37 cellular contexts compared by ENCODE assay signal in the genomic region with DNA sequence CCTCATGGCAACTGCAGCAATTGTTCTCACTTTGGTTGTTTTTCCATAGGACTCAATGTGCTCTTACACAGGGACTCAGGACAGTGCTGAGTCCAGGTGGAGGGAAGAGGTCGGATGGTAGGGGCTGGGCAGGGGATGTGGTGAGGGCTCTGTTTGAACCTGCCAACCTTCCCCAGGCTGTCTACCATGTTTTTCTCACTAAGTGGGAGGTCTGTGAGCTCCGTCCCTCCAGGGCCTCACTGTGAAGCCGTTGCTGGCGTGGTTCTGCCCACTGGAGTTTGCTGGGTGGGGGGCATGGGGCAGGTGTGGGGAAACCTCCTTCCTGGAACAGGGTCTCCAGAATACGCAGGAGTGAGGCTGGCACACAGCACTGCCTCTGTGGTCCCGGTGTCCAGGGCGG. TPM values are rescaled to one million over a fixed set of nuclear protein-coding genes. Genes with fewer than 3 reads are reported as not detected.
"Had no signal": no experiment of that assay in that cellular context is flagged by ENCODE, and none has a peak within 500 bp of the region (broad histone marks: within the 10 kb centered on the region; RNA-seq: fewer than 3 reads in every experiment).

No MANE protein-coding gene starts in this region.

- H3K27me3 ChIP-seq: adrenal gland, body of pancreas, brain microvascular endothelial cell, breast epithelium had no signal

- DNase-seq: activated B cell treated with CpG ODN at 0.5 μM for 24 hours; activated CD4-positive, alpha-beta memory T cell treated with anti-CD3 and anti-CD28 coated beads for 36 hours; activated CD4-positive, alpha-beta T cell treated with anti-CD3 and anti-CD28 coated beads for 4 hours; activated CD4-positive, alpha-beta T cell treated with anti-CD3 and anti-CD28 coated beads, Interleukin-2, amount 10 ng/mL, durations not matched to agents 24 days and 14 days; activated CD4-positive, alpha-beta T cell treated with anti-CD3 and anti-CD28 coated beads, Interleukin-2, amount 50 U/mL, for 1 hour; activated CD4-positive, alpha-beta T cell treated with anti-CD3 and anti-CD28 coated beads, Interleukin-2, amount 50 U/mL, for 4 hours; activated CD4-positive, CD25-positive, alpha-beta regulatory T cell treated with anti-CD3 and anti-CD28 coated beads, Interleukin-2, amount 50 U/mL, for 72 hours; activated CD8-positive, alpha-beta memory T cell treated with anti-CD3 and anti-CD28 coated beads, Interleukin-2, amount 50 U/mL, for 4 hours; activated CD8-positive, alpha-beta T cell treated with anti-CD3 and anti-CD28 coated beads for 36 hours; activated effector memory CD4-positive, alpha-beta T cell treated with anti-CD3 and anti-CD28 coated beads, Interleukin-2, amount 50 U/mL, for 16 hours; activated gamma-delta T cell treated with Interleukin-2 at 50 U/mL for 16 hours; activated naive CD4-positive, alpha-beta T cell; activated naive CD4-positive, alpha-beta T cell treated with anti-CD3 and anti-CD28 coated beads for 36 hours; activated naive CD4-positive, alpha-beta T cell treated with anti-CD3 and anti-CD28 coated beads, Interleukin-2, amount 50 U/mL, for 16 hours; activated naive CD8-positive, alpha-beta T cell treated with anti-CD3 and anti-CD28 coated beads for 36 hours; activated T-cell treated with anti-CD3 and anti-CD28 coated beads for 4 hours; activated T-cell treated with anti-CD3 and anti-CD28 coated beads, Interleukin-2, amount 50 U/mL, for 1 hour; activated T-cell treated with anti-CD3 and anti-CD28 coated beads, Interleukin-2, amount 50 U/mL, for 4 hours; activated T-cell treated with anti-CD3 and anti-CD28 coated beads, Interleukin-2, amount 50 U/mL, for 72 hours; adrenal gland; amniotic stem cell; aorta; body of pancreas; brain microvascular endothelial cell; caudate nucleus; T-helper 1 cell; T-helper 2 cell; T-helper 9 cell had no signal

- H3K4me3 Mint-ChIP-seq: activated B cell treated with CpG ODN at 0.5 μM for 24 hours; activated CD4-positive, alpha-beta memory T cell treated with anti-CD3 and anti-CD28 coated beads for 36 hours; activated CD4-positive, alpha-beta T cell treated with anti-CD3 and anti-CD28 coated beads, Interleukin-2, amount 10 ng/mL, durations not matched to agents 24 days and 14 days; activated CD8-positive, alpha-beta T cell treated with anti-CD3 and anti-CD28 coated beads for 36 hours; activated naive CD4-positive, alpha-beta T cell treated with anti-CD3 and anti-CD28 coated beads for 36 hours; activated naive CD8-positive, alpha-beta T cell treated with anti-CD3 and anti-CD28 coated beads for 36 hours; activated T-cell treated with anti-CD3 and anti-CD28 coated beads, Interleukin-2, amount 50 U/mL, for 4 hours; activated T-cell treated with anti-CD3 and anti-CD28 coated beads, Interleukin-2, amount 50 U/mL, for 72 hours; activated T-helper 1 cell treated with anti-CD3 and anti-CD28 coated beads, Interleukin-12 subunit alpha, Interleukin-12 subunit beta, Interleukin-2, Interleukin-4 antibody, amounts not matched to agents 30 ng/mL and 10 ng/mL and 1 ng/mL, durations not matched to agents 14 hours and 24 hours and 36 hours; activated T-helper 17 cell treated with anti-CD3 and anti-CD28 coated beads, Interleukin-2, amount 50 U/mL, for 72 hours; central memory CD8-positive, alpha-beta T cell; T-helper 1 cell treated with Interleukin-12 subunit alpha and Interleukin-12 subunit beta and Interleukin-4 antibody, amounts not matched to agents 30 μg/mL and 1 μg/mL, for 36 hours; T-helper 2 cell treated with Interferon-gamma antibody and Interleukin-4, amounts not matched to agents 5 μg/mL and 100 μg/mL, for 36 hours had no signal

- H3K9me3 ChIP-seq: adrenal gland, body of pancreas, breast epithelium had no signal

- H3K4me1 Mint-ChIP-seq: activated B cell treated with CpG ODN at 0.5 μM for 24 hours; activated CD4-positive, alpha-beta T cell treated with anti-CD3 and anti-CD28 coated beads, Interleukin-2, amount 10 ng/mL, durations not matched to agents 24 days and 14 days; activated naive CD8-positive, alpha-beta T cell treated with anti-CD3 and anti-CD28 coated beads for 36 hours; activated T-helper 17 cell treated with anti-CD3 and anti-CD28 coated beads, Interleukin-2, amount 50 U/mL, for 72 hours; central memory CD8-positive, alpha-beta T cell had no signal

- H3K27ac ChIP-seq: adrenal gland, body of pancreas, brain microvascular endothelial cell, breast epithelium, VCaP had no signal

- H3K27me3 Mint-ChIP-seq: activated CD4-positive, alpha-beta T cell treated with anti-CD3 and anti-CD28 coated beads, Interleukin-2, amount 10 ng/mL, durations not matched to agents 24 days and 14 days had no signal

- H3K9me3 Mint-ChIP-seq: activated B cell treated with CpG ODN at 0.5 μM for 24 hours; activated CD4-positive, alpha-beta memory T cell treated with anti-CD3 and anti-CD28 coated beads for 36 hours; activated CD4-positive, alpha-beta T cell treated with anti-CD3 and anti-CD28 coated beads, Interleukin-2, amount 10 ng/mL, durations not matched to agents 24 days and 14 days; activated CD8-positive, alpha-beta T cell treated with anti-CD3 and anti-CD28 coated beads for 36 hours; activated naive CD4-positive, alpha-beta T cell treated with anti-CD3 and anti-CD28 coated beads for 36 hours; activated naive CD4-positive, alpha-beta T cell treated with anti-CD3 and anti-CD28 coated beads, Interleukin-2, amount 50 U/mL, for 72 hours; activated naive CD8-positive, alpha-beta T cell treated with anti-CD3 and anti-CD28 coated beads for 36 hours; activated T-cell treated with anti-CD3 and anti-CD28 coated beads, Interleukin-2, amount 50 U/mL, for 4 hours; activated T-cell treated with anti-CD3 and anti-CD28 coated beads, Interleukin-2, amount 50 U/mL, for 72 hours; activated T-helper 1 cell treated with anti-CD3 and anti-CD28 coated beads, Interleukin-12 subunit alpha, Interleukin-12 subunit beta, Interleukin-2, Interleukin-4 antibody, amounts not matched to agents 30 ng/mL and 10 ng/mL and 1 ng/mL, durations not matched to agents 14 hours and 24 hours and 36 hours; activated T-helper 17 cell treated with anti-CD3 and anti-CD28 coated beads, Interleukin-2, amount 50 U/mL, for 72 hours; central memory CD8-positive, alpha-beta T cell; T-helper 1 cell treated with Interleukin-12 subunit alpha and Interleukin-12 subunit beta and Interleukin-4 antibody, amounts not matched to agents 30 μg/mL and 1 μg/mL, for 36 hours; T-helper 2 cell treated with Interferon-gamma antibody and Interleukin-4, amounts not matched to agents 5 μg/mL and 100 μg/mL, for 36 hours had no signal

- H3K4me1 ChIP-seq: adrenal gland, body of pancreas, breast epithelium had no signal

- ATAC-seq: activated CD8-positive, alpha-beta T cell treated with anti-CD3 and anti-CD28 coated beads for 36 hours; activated naive CD4-positive, alpha-beta T cell treated with anti-CD3 and anti-CD28 coated beads, Interleukin-2, amount 50 U/mL, for 72 hours; activated T-cell treated with anti-CD3 and anti-CD28 coated beads, Interleukin-2, amount 50 U/mL, for 4 hours; activated T-cell treated with anti-CD3 and anti-CD28 coated beads, Interleukin-2, amount 50 U/mL, for 72 hours; activated T-helper 17 cell treated with anti-CD3 and anti-CD28 coated beads, Interleukin-2, amount 50 U/mL, for 72 hours; body of pancreas had no signal

- H3K36me3 Mint-ChIP-seq: activated CD4-positive, alpha-beta memory T cell treated with anti-CD3 and anti-CD28 coated beads for 36 hours; activated naive CD4-positive, alpha-beta T cell treated with anti-CD3 and anti-CD28 coated beads, Interleukin-2, amount 50 U/mL, for 72 hours; activated naive CD8-positive, alpha-beta T cell treated with anti-CD3 and anti-CD28 coated beads for 36 hours had no signal

- H3K4me3 ChIP-seq: adrenal gland, body of pancreas, breast epithelium had no signal

- H3K36me3 ChIP-seq: adrenal gland, brain microvascular endothelial cell, breast epithelium had no signal

- H3K27ac Mint-ChIP-seq: activated B cell treated with CpG ODN at 0.5 μM for 24 hours; activated CD4-positive, alpha-beta memory T cell treated with anti-CD3 and anti-CD28 coated beads for 36 hours; activated CD4-positive, alpha-beta T cell treated with anti-CD3 and anti-CD28 coated beads, Interleukin-2, amount 10 ng/mL, durations not matched to agents 24 days and 14 days; activated CD8-positive, alpha-beta T cell treated with anti-CD3 and anti-CD28 coated beads for 36 hours; activated naive CD4-positive, alpha-beta T cell treated with anti-CD3 and anti-CD28 coated beads for 36 hours; activated naive CD4-positive, alpha-beta T cell treated with anti-CD3 and anti-CD28 coated beads, Interleukin-2, amount 50 U/mL, for 72 hours; activated naive CD8-positive, alpha-beta T cell treated with anti-CD3 and anti-CD28 coated beads for 36 hours; activated T-cell treated with anti-CD3 and anti-CD28 coated beads, Interleukin-2, amount 50 U/mL, for 72 hours; activated T-helper 1 cell treated with anti-CD3 and anti-CD28 coated beads, Interleukin-12 subunit alpha, Interleukin-12 subunit beta, Interleukin-2, Interleukin-4 antibody, amounts not matched to agents 30 ng/mL and 10 ng/mL and 1 ng/mL, durations not matched to agents 14 hours and 24 hours and 36 hours; activated T-helper 17 cell treated with anti-CD3 and anti-CD28 coated beads, Interleukin-2, amount 50 U/mL, for 72 hours; T-helper 1 cell treated with Interleukin-12 subunit alpha and Interleukin-12 subunit beta and Interleukin-4 antibody, amounts not matched to agents 30 μg/mL and 1 μg/mL, for 36 hours; T-helper 2 cell treated with Interferon-gamma antibody and Interleukin-4, amounts not matched to agents 5 μg/mL and 100 μg/mL, for 36 hours had no signal

RNA-seq across cellular contexts. Expression of a gene that starts 20.7 kb away (rescaled TPM):
- total RNA-seq: activated B cell treated with CpG ODN at 0.5 μM for 24 hours; activated CD4-positive, alpha-beta memory T cell treated with anti-CD3 and anti-CD28 coated beads for 36 hours; activated CD4-positive, alpha-beta T cell treated with anti-CD3 and anti-CD28 coated beads, Interleukin-2, amount 10 ng/mL, durations not matched to agents 24 days and 14 days; activated CD8-positive, alpha-beta memory T cell treated with anti-CD3 and anti-CD28 coated beads for 36 hours; activated CD8-positive, alpha-beta T cell treated with anti-CD3 and anti-CD28 coated beads for 36 hours; activated naive CD4-positive, alpha-beta T cell treated with anti-CD3 and anti-CD28 coated beads for 36 hours; activated naive CD4-positive, alpha-beta T cell treated with anti-CD3 and anti-CD28 coated beads, Interleukin-2, amount 50 U/mL, for 72 hours; activated naive CD8-positive, alpha-beta T cell treated with anti-CD3 and anti-CD28 coated beads for 36 hours; activated T-cell treated with anti-CD3 and anti-CD28 coated beads, Interleukin-2, amount 50 U/mL, for 4 hours; activated T-cell treated with anti-CD3 and anti-CD28 coated beads, Interleukin-2, amount 50 U/mL, for 72 hours; activated T-helper 1 cell treated with anti-CD3 and anti-CD28 coated beads, Interleukin-12 subunit alpha, Interleukin-12 subunit beta, Interleukin-2, Interleukin-4 antibody, amounts not matched to agents 30 ng/mL and 10 ng/mL and 1 ng/mL, durations not matched to agents 14 hours and 24 hours and 36 hours; activated T-helper 17 cell treated with anti-CD3 and anti-CD28 coated beads, Interleukin-2, amount 50 U/mL, for 72 hours; adrenal gland; aorta; breast epithelium had no signal
- polyA plus RNA-seq: aorta had no signal
